ENCODE assay signal across 8 cellular contexts in the genomic region with DNA sequence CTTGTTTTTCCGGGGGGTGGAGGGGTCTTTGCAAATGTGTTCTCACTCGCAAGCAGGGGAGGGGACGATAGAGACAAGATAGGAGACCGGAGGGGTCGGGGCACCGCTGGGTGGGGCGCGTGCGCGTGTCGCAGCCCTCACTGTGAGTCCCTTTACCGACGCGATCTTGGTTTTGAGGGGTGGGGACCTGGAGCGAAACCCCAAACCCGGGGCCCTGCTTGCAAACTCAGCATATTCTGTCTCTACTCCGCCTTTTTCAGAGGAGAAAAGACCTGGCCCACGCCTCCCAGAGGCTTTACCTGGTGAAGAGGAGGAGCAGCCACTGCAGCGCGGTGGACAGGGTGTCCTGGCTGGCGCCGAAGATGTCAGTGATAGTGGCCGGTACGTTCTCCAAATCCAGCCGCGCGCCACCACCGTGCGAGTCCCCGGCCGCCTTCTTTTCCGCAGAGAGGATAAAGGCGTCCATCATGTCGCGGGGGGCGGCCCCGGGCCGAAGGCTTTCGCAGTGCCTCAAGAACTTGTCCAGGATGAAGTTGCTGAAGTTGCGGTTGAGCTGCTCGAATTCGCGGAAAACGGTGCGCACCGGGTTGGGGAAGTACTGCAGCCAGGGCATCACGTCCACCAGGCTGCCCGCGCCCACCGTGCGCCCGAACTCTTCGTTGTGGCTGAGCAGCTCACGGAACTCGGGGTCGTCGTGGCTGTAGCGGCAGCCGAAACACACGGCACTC. TPM values are rescaled to one million over a fixed set of nuclear protein-coding genes. Genes with fewer than 3 reads are reported as not detected.
A peak's percentile ranks its signal among the peaks of the same experiment; 100 is the strongest.
DNase-seq lines count a peak whose midpoint lies in the region; ATAC-seq, FAIRE-seq and TF ChIP-seq lines count a peak whose summit lies in the region.

No MANE protein-coding gene starts in this region.

- DNase-seq in MG63 (peak; percentile 18), astrocyte of the cerebellum (ENCODE audit: low read depth) (no peak), kidney (peak; percentile 79), COLO668 (lab: John Stamatoyannopoulos, UW; ENCODE audit: unreplicated experiment) (no peak)
- DNase-seq in stimulated activated naive B cell treated with anti-CD40 and anti-IgM and Interleukin-4, amounts not matched to agents 10 μg/mL and 1 μg/mL and 100 μg/mL, for 72 hours: no peak
- no peak for DNase-seq in effector CD4-positive, alpha-beta T cell

- peaks cover 0 to 18% of the 10 kb centered on the region in 2 donors for H3K36me3 Mint-ChIP-seq in stimulated activated naive B cell treated with anti-CD40 and anti-IgM and Interleukin-4, amounts not matched to agents 10 μg/mL and 1 μg/mL and 100 μg/mL, for 72 hours

- peaks cover 1 to 4% of the 10 kb centered on the region in 2 donors for H3K9me3 Mint-ChIP-seq in stimulated activated naive B cell treated with anti-CD40 and anti-IgM and Interleukin-4, amounts not matched to agents 10 μg/mL and 1 μg/mL and 100 μg/mL, for 72 hours

- peaks cover 0 to 13% of the 10 kb centered on the region in 2 donors for H3K4me1 ChIP-seq in kidney (ENCODE audit: control insufficient read depth in 1 of 2, insufficient read depth in 1 of 2, low read depth in 1 of 2, low read length in 2 of 2)

- peak overlapping the region; percentile 86 to 88 for H3K27ac ChIP-seq in kidney (ENCODE audit: low read depth in 2 of 2, low read length in 2 of 2)

- peak overlapping the region; percentile 59 to 78 for H3K4me3 Mint-ChIP-seq in stimulated activated naive B cell treated with anti-CD40 and anti-IgM and Interleukin-4, amounts not matched to agents 10 μg/mL and 1 μg/mL and 100 μg/mL, for 72 hours

- H3K9me3 ChIP-seq in MG63: no peaks in the 10 kb centered on the region
- H3K9me3 ChIP-seq in kidney (ENCODE audit: control insufficient read depth in 1 of 2, low read length in 2 of 2): no peaks in the 10 kb centered on the region

- no peak for TF ChIP-seq CTCF in astrocyte of the cerebellum (IDR thresholded peaks at IDR 0.05; ENCODE audit: low read depth, low read length, missing control alignments)
- TF ChIP-seq CTCF in kidney (IDR thresholded peaks at IDR 0.05; ENCODE audit: borderline replicate concordance, extremely low read depth, insufficient read depth): no peak

- ATAC-seq in stimulated activated naive B cell treated with anti-CD40 and anti-IgM and Interleukin-4, amounts not matched to agents 10 μg/mL and 1 μg/mL and 100 μg/mL, for 72 hours (replicated peaks): no peak
- no peak for ATAC-seq in GM21526 (IDR thresholded peaks at IDR 0.05; ENCODE audit: low FRiP score, unreplicated experiment)
- no peak for ATAC-seq in HG02571 (IDR thresholded peaks at IDR 0.05; ENCODE audit: unreplicated experiment)

- H3K9ac ChIP-seq in kidney (ENCODE audit: low read length in 2 of 2): peak overlapping the region in 1 of 2 donors; percentile 27

- H3K27me3 ChIP-seq in MG63: no peaks in the 10 kb centered on the region

- in situ Hi-C loops in astrocyte of the cerebellum (cut with HindIII; ENCODE audit: low sequenced_read_pairs): loop anchor here (25.0 kb wide), 1 partner anchor 663 kb away; no protein-coding TSS in a partner anchor

- peak overlapping the region; percentile 90 for H3K27ac Mint-ChIP-seq in stimulated activated naive B cell treated with anti-CD40 and anti-IgM and Interleukin-4, amounts not matched to agents 10 μg/mL and 1 μg/mL and 100 μg/mL, for 72 hours

- peaks cover 32 to 47% of the 10 kb centered on the region in 2 donors for H3K27me3 Mint-ChIP-seq in stimulated activated naive B cell treated with anti-CD40 and anti-IgM and Interleukin-4, amounts not matched to agents 10 μg/mL and 1 μg/mL and 100 μg/mL, for 72 hours

- intact Hi-C loops in kidney (cut with DNase I): loop anchor here (10.0 kb wide), 1 partner anchor 191 kb away; no protein-coding TSS in a partner anchor

- H3K4me1 Mint-ChIP-seq in stimulated activated naive B cell treated with anti-CD40 and anti-IgM and Interleukin-4, amounts not matched to agents 10 μg/mL and 1 μg/mL and 100 μg/mL, for 72 hours: peaks cover 13 to 42% of the 10 kb centered on the region in 2 donors

- no peak for FAIRE-seq in kidney (lab: Jason Lieb, UNC)

- peak overlapping the region; percentile 60 for H3K4me3 ChIP-seq in MG63
- H3K4me3 ChIP-seq in astrocyte of the cerebellum (ENCODE audit: low read depth, low read length): peak overlapping the region; percentile 57
- H3K4me3 ChIP-seq in kidney (ENCODE audit: low read length in 2 of 2): peak overlapping the region; percentile 21 to 69

- H3K36me3 ChIP-seq in MG63 (peaks cover 46% of the 10 kb centered on the region), kidney (ENCODE audit: control insufficient read depth in 1 of 2, insufficient read depth in 2 of 2, low read length in 2 of 2) (no peaks in the 10 kb centered on the region)

RNA-seq across cellular contexts. Expression of a gene that starts 1.7 kb away (rescaled TPM):
- total RNA-seq in MG63 (2014; rRNA removed; shearing (Covaris generic); ENCODE audit: low replicate concordance): 21.1 and 27.7 TPM in 2 replicates
- 79.2 TPM for total RNA-seq in kidney
- polyA plus RNA-seq in kidney (ENCODE audit: insufficient read depth, low read depth, low replicate concordance): 7.7 TPM

Comparison
In these comparisons a context has a peak if more than half of its experiments do, and no peak if none do; other contexts are left out.
1. DNase-seq: peak in MG63 (single experiment) and kidney (single experiment); none in astrocyte of the cerebellum (single experiment), stimulated activated naive B cell treated with anti-CD40 and anti-IgM and Interleukin-4, amounts not matched to agents 10 μg/mL and 1 μg/mL and 100 μg/mL, for 72 hours (single experiment), COLO668 (single experiment) and effector CD4-positive, alpha-beta T cell (single experiment).
2. Peak in every context shown above with its lines, with median percentiles within 50 percentile points of each other: H3K4me3 ChIP-seq.